ENCODE assay signal across 11 cellular contexts in genomic region chr4:154744341-154744948, GRCh38. TPM values are rescaled to one million over a fixed set of nuclear protein-coding genes. Genes with fewer than 3 reads are reported as not detected.
A peak's percentile ranks its signal among the peaks of the same experiment; 100 is the strongest.
DNase-seq lines count a peak whose midpoint lies in the region; ATAC-seq and TF ChIP-seq lines count a peak whose summit lies in the region.
"Had no signal": no experiment of that assay in that cellular context is flagged by ENCODE, and none has a peak within 500 bp of the region (broad histone marks: within the 10 kb centered on the region; RNA-seq: fewer than 3 reads in every experiment).

No MANE protein-coding gene starts in this region.

- no peaks in the 10 kb centered on the region for H3K36me3 Mint-ChIP-seq in CD8-positive, alpha-beta T cell
- H3K36me3 Mint-ChIP-seq in T-cell, result no peaks in the 10 kb centered on the region

- WGBS in esophagus muscularis mucosa, result 5% methylated on average over 22 of the region's 33 CpGs

- peaks cover 21% of the 10 kb centered on the region for H3K4me1 Mint-ChIP-seq in CD8-positive, alpha-beta T cell (ENCODE audit: low read depth)
- H3K4me1 Mint-ChIP-seq in T-cell, result peaks cover 19 to 29% (median 25%) of the 10 kb centered on the region in 3 donors

- H3K36me3 ChIP-seq in CD8-positive, alpha-beta T cell (ENCODE audit: insufficient read depth, low read length), result no peaks in the 10 kb centered on the region
- H3K36me3 ChIP-seq in esophagus muscularis mucosa (no peaks in the 10 kb centered on the region), parathyroid adenoma (ENCODE audit: control insufficient read depth, insufficient read depth, low read length) (no peaks in the 10 kb centered on the region)

- no peaks in the 10 kb centered on the region for H3K79me2 ChIP-seq in parathyroid adenoma

- H3K4me2 ChIP-seq in parathyroid adenoma (ENCODE audit: low read length), result peak overlapping the region; percentile 92

- no peak overlapping the region for H3K27ac Mint-ChIP-seq in CD8-positive, alpha-beta T cell
- H3K27ac Mint-ChIP-seq in T-cell, result no peak overlapping the region

- H3K4me1 ChIP-seq in CD8-positive, alpha-beta T cell (ENCODE audit: insufficient read depth, low read length), result peaks cover 7% of the 10 kb centered on the region
- H3K4me1 ChIP-seq in esophagus muscularis mucosa (peaks cover 17 to 34% (median 32%) of the 10 kb centered on the region in 4 donors), parathyroid adenoma (no peaks in the 10 kb centered on the region)

- TF ChIP-seq EP300 in esophagus muscularis mucosa (IDR thresholded peaks at IDR 0.05), result no peak

- H3K4me3 ChIP-seq in CD8-positive, alpha-beta T cell (ENCODE audit: low read depth, low read length), result peak overlapping the region; percentile 55
- peak overlapping the region; percentile 55 to 63 (median 58) for H3K4me3 ChIP-seq in esophagus muscularis mucosa
- H3K4me3 ChIP-seq in parathyroid adenoma (ENCODE audit: low read depth, low read length), result peak overlapping the region; percentile 71

- peak overlapping the region; percentile 58 for H2AFZ ChIP-seq in parathyroid adenoma

- CTCF ChIA-PET in CD8-positive, alpha-beta T cell (lab: Charles Lee), result no interaction called here
- CTCF ChIA-PET in T-cell (lab: Charles Lee), result interaction anchor here in 1 of 2 donors (0.6 kb wide), 1 partner anchor 9 kb away, joined by 3 read pairs; no protein-coding TSS in a partner anchor

- TF ChIP-seq POLR2A in esophagus muscularis mucosa (IDR thresholded peaks at IDR 0.05; ENCODE audit: low read depth), result no peak

- H3K27me3 Mint-ChIP-seq in CD8-positive, alpha-beta T cell (ENCODE audit: low read depth), result peaks cover 59% of the 10 kb centered on the region
- peaks cover 60 to 61% of the 10 kb centered on the region in 2 donors for H3K27me3 Mint-ChIP-seq in T-cell

- H3K4me3 Mint-ChIP-seq in CD8-positive, alpha-beta T cell, result peak overlapping the region; percentile 81
- H3K4me3 Mint-ChIP-seq in T-cell, result peak overlapping the region; percentile 77 to 91 (median 81)

- H3K9me3 Mint-ChIP-seq in CD8-positive, alpha-beta T cell, result no peaks in the 10 kb centered on the region
- no peaks in the 10 kb centered on the region for H3K9me3 Mint-ChIP-seq in T-cell

- H3K9me3 ChIP-seq in CD8-positive, alpha-beta T cell (ENCODE audit: low read length), result no peaks in the 10 kb centered on the region
- H3K9me3 ChIP-seq in esophagus muscularis mucosa (no peaks in the 10 kb centered on the region), parathyroid adenoma (ENCODE audit: control insufficient read depth, low read length) (no peaks in the 10 kb centered on the region)

- DNase-seq in CD8-positive, alpha-beta T cell, result no peak
- DNase-seq in T-cell (no peak), esophagus muscularis mucosa (ENCODE audit: extremely low spot score) (no peak), foreskin melanocyte (no peak), NCI-H1930 (lab: John Stamatoyannopoulos, UW) (no peak)
- DNase-seq: amniotic stem cell, SHP77 had no signal

- ATAC-seq in CD8-positive, alpha-beta T cell, result no peak
- ATAC-seq in T-cell (replicated peaks in 1 of 4) (no peak), HG02571 (IDR thresholded peaks at IDR 0.05; ENCODE audit: unreplicated experiment) (no peak), GM18870 (IDR thresholded peaks at IDR 0.05; ENCODE audit: unreplicated experiment) (no peak)

- TF ChIP-seq CTCF in CD8-positive, alpha-beta T cell (IDR thresholded peaks at IDR 0.05), result no peak
- TF ChIP-seq CTCF in esophagus muscularis mucosa (IDR thresholded peaks at IDR 0.05), result no peak
- no peak for TF ChIP-seq CTCF in parathyroid adenoma (IDR thresholded peaks at IDR 0.05)

- H3K27me3 ChIP-seq in CD8-positive, alpha-beta T cell (ENCODE audit: insufficient read depth, low read length), result peaks cover 11% of the 10 kb centered on the region
- H3K27me3 ChIP-seq in esophagus muscularis mucosa (peaks cover 0 to 43% (median 21%) of the 10 kb centered on the region in 4 donors), parathyroid adenoma (ENCODE audit: control insufficient read depth, insufficient read depth, low read length) (no peaks in the 10 kb centered on the region)

- no peak overlapping the region for H3K9ac ChIP-seq in parathyroid adenoma

- intact Hi-C loops in CD8-positive, alpha-beta T cell (cut with DNase I, micrococcal nuclease), result no loop called here
- intact Hi-C loops in esophagus muscularis mucosa (cut with DNase I), result no loop called here

- POLR2A ChIA-PET in CD8-positive, alpha-beta T cell (lab: Charles Lee), result no interaction called here
- POLR2A ChIA-PET in T-cell (lab: Charles Lee), result no interaction called here

- H3K27ac ChIP-seq in CD8-positive, alpha-beta T cell (ENCODE audit: low read depth, low read length), result no peak overlapping the region
- H3K27ac ChIP-seq in esophagus muscularis mucosa (replicated peaks in 1 of 4) (no peak overlapping the region), parathyroid adenoma (no peak overlapping the region)

RNA-seq across cellular contexts. Expression of gene LRAT, which starts 0.6 kb away (rescaled TPM):
- total RNA-seq in CD8-positive, alpha-beta T cell, result not detected
- not detected for total RNA-seq in T-cell
- under 1 TPM; 0.19 to 0.83 (median 0.39) TPM for total RNA-seq in esophagus muscularis mucosa
- total RNA-seq: myocyte had no signal

RNA-seq across cellular contexts. Expression of gene RBM46, which starts 36.6 kb away (rescaled TPM):
- not detected for total RNA-seq in CD8-positive, alpha-beta T cell
- total RNA-seq in T-cell (not detected), esophagus muscularis mucosa (under 1 TPM in 1 of 4 donors, not detected in 3; 0.13 TPM)
- total RNA-seq: myocyte had no signal
